ENCODE assay signal across 8 cellular contexts in the genomic region with DNA sequence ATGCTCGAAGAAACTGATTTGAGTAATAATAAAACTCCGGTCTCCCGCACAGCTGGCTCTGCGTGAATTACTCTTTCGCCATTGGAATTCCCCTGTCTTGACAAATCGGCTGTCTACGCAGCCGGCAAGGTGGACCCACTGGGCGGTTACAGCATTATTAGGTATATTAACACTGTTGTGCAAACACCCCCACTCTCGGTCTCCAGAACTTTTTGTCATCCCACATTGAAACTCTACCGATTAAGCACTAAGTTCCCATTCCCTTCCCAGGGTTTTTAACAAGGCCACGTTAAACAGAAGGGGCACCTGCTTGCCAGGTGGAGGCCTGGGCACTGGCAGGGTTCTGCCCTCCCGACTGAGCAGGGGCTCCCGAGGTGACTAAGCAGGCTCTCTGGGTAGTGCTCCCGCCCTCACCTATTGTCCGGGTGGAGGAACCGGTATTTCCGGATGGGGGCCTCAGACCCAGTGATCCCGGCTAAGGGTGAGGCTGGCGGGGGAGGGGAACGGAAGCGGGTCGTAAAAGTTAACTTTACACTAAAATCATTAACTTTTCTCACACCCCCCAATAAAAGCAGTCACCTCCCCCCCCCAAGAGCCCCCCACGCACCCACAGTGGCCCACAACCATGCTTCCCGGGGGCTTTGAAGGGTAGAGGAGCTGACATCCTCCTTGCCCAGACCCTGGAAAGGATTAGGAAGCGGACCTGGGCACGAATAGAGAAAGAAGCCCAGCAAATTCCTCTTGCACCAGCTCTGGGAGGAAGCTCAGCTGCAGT. TPM values are rescaled to one million over a fixed set of nuclear protein-coding genes. Genes with fewer than 3 reads are reported as not detected.
DNase-seq lines count a peak whose midpoint lies in the region; TF ChIP-seq lines count a peak whose summit lies in the region.

No MANE protein-coding gene starts in this region.

- no peaks in the 10 kb centered on the region for H4K20me1 ChIP-seq in MM.1S (ENCODE audit: insufficient read depth, low read length)

- H3K4me1 Mint-ChIP-seq in activated T-helper 1 cell treated with anti-CD3 and anti-CD28 coated beads, Interleukin-12 subunit alpha, Interleukin-12 subunit beta, Interleukin-2, Interleukin-4 antibody, amounts not matched to agents 30 ng/mL and 10 ng/mL and 1 ng/mL, durations not matched to agents 14 hours and 24 hours and 36 hours (ENCODE audit: low read depth): peaks cover 15% of the 10 kb centered on the region

- H3K4me3 ChIP-seq in GM12865 (ENCODE audit: low read depth, low read length) (peak overlapping the region; percentile 69), MM.1S (ENCODE audit: low read length) (peak overlapping the region; percentile 76; the same call in 1 of the 2 replicates), retinal pigment epithelial cell (ENCODE audit: low read length) (peak overlapping the region; percentile 85)

- DNase-seq in GM12865 (ENCODE audit: low read depth): peak; percentile 21
- no peak for DNase-seq in MM.1S
- DNase-seq in activated T-helper 1 cell treated with anti-CD3 and anti-CD28 coated beads, Interleukin-12 subunit alpha, Interleukin-12 subunit beta, Interleukin-2, Interleukin-4 antibody, amounts not matched to agents 30 ng/mL and 10 ng/mL and 1 ng/mL, durations not matched to agents 14 hours and 24 hours and 36 hours (ENCODE audit: low spot score): no peak
- peak; percentile 41 for DNase-seq in hepatic stellate cell (ENCODE audit: low spot score)
- no peak for DNase-seq in retinal pigment epithelial cell (ENCODE audit: low read depth)
- no peak for DNase-seq in central memory CD4-positive, alpha-beta T cell
- DNase-seq in cortex of kidney (lab: John Stamatoyannopoulos, UW): no peak
- no peak for DNase-seq in NCI-H187 treated with DMSO at 0.1 percent for 48 hours (lab: John Stamatoyannopoulos, UW)

- H3K27ac Mint-ChIP-seq in activated T-helper 1 cell treated with anti-CD3 and anti-CD28 coated beads, Interleukin-12 subunit alpha, Interleukin-12 subunit beta, Interleukin-2, Interleukin-4 antibody, amounts not matched to agents 30 ng/mL and 10 ng/mL and 1 ng/mL, durations not matched to agents 14 hours and 24 hours and 36 hours: no peak overlapping the region

- no peaks in the 10 kb centered on the region for H3K9me2 ChIP-seq in MM.1S (replicated peaks; ENCODE audit: insufficient read depth, low read length)

- no peak overlapping the region for H3K27ac ChIP-seq in MM.1S (ENCODE audit: low read length)

- no peaks in the 10 kb centered on the region for H3K9me3 Mint-ChIP-seq in activated T-helper 1 cell treated with anti-CD3 and anti-CD28 coated beads, Interleukin-12 subunit alpha, Interleukin-12 subunit beta, Interleukin-2, Interleukin-4 antibody, amounts not matched to agents 30 ng/mL and 10 ng/mL and 1 ng/mL, durations not matched to agents 14 hours and 24 hours and 36 hours

- H3K9ac ChIP-seq in MM.1S (ENCODE audit: low read length): no peak overlapping the region

- intact Hi-C loops in activated T-helper 1 cell treated with anti-CD3 and anti-CD28 coated beads, Interleukin-12 subunit alpha, Interleukin-12 subunit beta, Interleukin-2, Interleukin-4 antibody, amounts not matched to agents 30 ng/mL and 10 ng/mL and 1 ng/mL, durations not matched to agents 14 hours and 24 hours and 36 hours (cut with micrococcal nuclease): loop anchor here (2.0 to 5.0 kb wide), 3 partner anchors 52 to 83 kb away; partner anchors contain the start of genes FXN and TJP2

- H3K36me3 Mint-ChIP-seq in activated T-helper 1 cell treated with anti-CD3 and anti-CD28 coated beads, Interleukin-12 subunit alpha, Interleukin-12 subunit beta, Interleukin-2, Interleukin-4 antibody, amounts not matched to agents 30 ng/mL and 10 ng/mL and 1 ng/mL, durations not matched to agents 14 hours and 24 hours and 36 hours (ENCODE audit: low read depth): no peaks in the 10 kb centered on the region

- peaks cover 11% of the 10 kb centered on the region for H3F3A ChIP-seq in MM.1S (ENCODE audit: insufficient read depth, low read length)

- no peaks in the 10 kb centered on the region for H3K79me2 ChIP-seq in MM.1S (ENCODE audit: low read length)

- H3K27me3 Mint-ChIP-seq in activated T-helper 1 cell treated with anti-CD3 and anti-CD28 coated beads, Interleukin-12 subunit alpha, Interleukin-12 subunit beta, Interleukin-2, Interleukin-4 antibody, amounts not matched to agents 30 ng/mL and 10 ng/mL and 1 ng/mL, durations not matched to agents 14 hours and 24 hours and 36 hours (ENCODE audit: insufficient read depth): peaks cover 12% of the 10 kb centered on the region

- no peak overlapping the region for H2AFZ ChIP-seq in MM.1S (ENCODE audit: low read length)

- no peaks in the 10 kb centered on the region for H3K9me3 ChIP-seq in MM.1S (replicated peaks; ENCODE audit: insufficient read depth, low read length)

- H3K4me2 ChIP-seq in MM.1S (ENCODE audit: low read depth, low read length): peak overlapping the region; percentile 90; the same call in 1 of the 2 replicates

- H3K4me1 ChIP-seq in MM.1S (ENCODE audit: low read length): peaks cover 8% of the 10 kb centered on the region; the same call in 1 of the 2 replicates

- H3K4me3 Mint-ChIP-seq in activated T-helper 1 cell treated with anti-CD3 and anti-CD28 coated beads, Interleukin-12 subunit alpha, Interleukin-12 subunit beta, Interleukin-2, Interleukin-4 antibody, amounts not matched to agents 30 ng/mL and 10 ng/mL and 1 ng/mL, durations not matched to agents 14 hours and 24 hours and 36 hours: peak overlapping the region; percentile 72

- TF ChIP-seq CTCF in GM12865 (IDR thresholded peaks at IDR 0.05; ENCODE audit: insufficient read depth, low read depth, low read length, missing control alignments) (no peak), MM.1S (IDR thresholded peaks at IDR 0.05; ENCODE audit: low read length) (no peak), retinal pigment epithelial cell (conservative IDR thresholded peaks at IDR 0.05; ENCODE audit: low read depth, low read length) (no peak)

- H3K36me3 ChIP-seq in MM.1S (replicated peaks; ENCODE audit: insufficient read depth, low read length): no peaks in the 10 kb centered on the region

- peaks cover 8% of the 10 kb centered on the region for H3K27me3 ChIP-seq in MM.1S (replicated peaks; ENCODE audit: insufficient read depth, low read length)

RNA-seq across cellular contexts. Expression of gene TJP2, which starts 53.5 kb away (rescaled TPM):
- 19.3 and 20.7 TPM in 2 replicates for total RNA-seq in activated T-helper 1 cell treated with anti-CD3 and anti-CD28 coated beads, Interleukin-12 subunit alpha, Interleukin-12 subunit beta, Interleukin-2, Interleukin-4 antibody, amounts not matched to agents 30 ng/mL and 10 ng/mL and 1 ng/mL, durations not matched to agents 14 hours and 24 hours and 36 hours

Comparison
In these comparisons a context has a peak if more than half of its experiments do, and no peak if none do; other contexts are left out.
1. DNase-seq: peak in GM12865 (single experiment) and hepatic stellate cell (single experiment); none in MM.1S (single experiment), activated T-helper 1 cell treated with anti-CD3 and anti-CD28 coated beads, Interleukin-12 subunit alpha, Interleukin-12 subunit beta, Interleukin-2, Interleukin-4 antibody, amounts not matched to agents 30 ng/mL and 10 ng/mL and 1 ng/mL, durations not matched to agents 14 hours and 24 hours and 36 hours (single experiment), retinal pigment epithelial cell (single experiment), central memory CD4-positive, alpha-beta T cell (single experiment), cortex of kidney (single experiment) and NCI-H187 treated with DMSO at 0.1 percent for 48 hours (single experiment).
2. Peak in every context shown above with its lines, with median percentiles within 50 percentile points of each other: H3K4me3 ChIP-seq.